In genomic region chr1:201895913-201896807, GRCh38 we compare ENCODE assay signal across 8 cellular contexts. TPM values are rescaled to one million over a fixed set of nuclear protein-coding genes. Genes with fewer than 3 reads are reported as not detected.
DNase-seq lines count a peak whose midpoint lies in the region; ATAC-seq and TF ChIP-seq lines count a peak whose summit lies in the region.

No MANE protein-coding gene starts in this region.

- peak in 3 of 4 experiments; percentile 96 to 99 (median 99) for TF ChIP-seq CTCF in gastroesophageal sphincter (IDR thresholded peaks at IDR 0.05)
- TF ChIP-seq CTCF in osteoblast (IDR thresholded peaks at IDR 0.05; ENCODE audit: extremely low read depth, low read depth, low read length): peak; percentile 94
- peak; percentile 89 to 93 for TF ChIP-seq CTCF in suprapubic skin (IDR thresholded peaks at IDR 0.05)

- no peak for TF ChIP-seq EP300 in gastroesophageal sphincter (IDR thresholded peaks at IDR 0.05)
- TF ChIP-seq EP300 in suprapubic skin (IDR thresholded peaks at IDR 0.05): no peak

- no peaks in the 10 kb centered on the region for H4K20me1 ChIP-seq in osteoblast (ENCODE audit: insufficient read depth, low read length)

- H2AFZ ChIP-seq in osteoblast (ENCODE audit: low read length): no peak overlapping the region

- DNase-seq in DMS53 (lab: John Stamatoyannopoulos, UW) (peak; percentile 96), GOT3 (lab: John Stamatoyannopoulos, UW) (peak; percentile 43), NAMALWA (ENCODE audit: low spot score) (peak; percentile 88), SK-N-DZ (ENCODE audit: low spot score) (peak; percentile 81), osteoblast (ENCODE audit: insufficient read length, low spot score, missing footprints) (peak; percentile 97), suprapubic skin (ENCODE audit: low spot score in 2 of 2) (peak; percentile 88)
- DNase-seq in activated gamma-delta T cell treated with anti-CD3 and anti-CD28 coated beads, Interleukin-2, amount 50 U/mL, for 16 hours (ENCODE audit: low read depth): peak; percentile 65

- H3K79me2 ChIP-seq in osteoblast (ENCODE audit: insufficient read depth, low read length): no peaks in the 10 kb centered on the region

- peak; percentile 73 for ATAC-seq in gastroesophageal sphincter

- H3K4me2 ChIP-seq in osteoblast (ENCODE audit: insufficient read depth, low read length): peak overlapping the region; percentile 46

- H3K36me3 ChIP-seq in gastroesophageal sphincter: peaks cover 0 to 40% of the 10 kb centered on the region in 2 donors
- peaks cover 18% of the 10 kb centered on the region for H3K36me3 ChIP-seq in osteoblast (ENCODE audit: insufficient read depth, low read length)
- peaks cover under 1% of the 10 kb centered on the region for H3K36me3 ChIP-seq in suprapubic skin

- H3K4me3 ChIP-seq in gastroesophageal sphincter: no peak overlapping the region
- no peak overlapping the region for H3K4me3 ChIP-seq in osteoblast (ENCODE audit: insufficient read depth, low read length)
- no peak overlapping the region for H3K4me3 ChIP-seq in suprapubic skin

- H3K27ac ChIP-seq in gastroesophageal sphincter: peak overlapping the region; percentile 88 to 95 (median 92)
- peak overlapping the region; percentile 2 for H3K27ac ChIP-seq in osteoblast (ENCODE audit: low read depth, low read length)
- no peak overlapping the region for H3K27ac ChIP-seq in suprapubic skin

- WGBS in gastroesophageal sphincter (ENCODE audit: low coverage in 1 of 2), 2 donors: 0% methylated on average over 7 of the region's 10 CpGs; no CpG with 5 or more reads in 1 of the 2 donors
- 15% methylated on average over 10 of the region's 10 CpGs for WGBS in suprapubic skin

- H3K9me3 ChIP-seq in gastroesophageal sphincter: no peaks in the 10 kb centered on the region
- H3K9me3 ChIP-seq in osteoblast (ENCODE audit: low read depth, low read length): no peaks in the 10 kb centered on the region
- H3K9me3 ChIP-seq in suprapubic skin: no peaks in the 10 kb centered on the region

- peaks cover 7 to 99% (median 37%) of the 10 kb centered on the region in 3 donors for H3K4me1 ChIP-seq in gastroesophageal sphincter
- H3K4me1 ChIP-seq in osteoblast (ENCODE audit: insufficient read depth, low read length): peaks cover 25% of the 10 kb centered on the region
- H3K4me1 ChIP-seq in suprapubic skin: peaks cover 6% of the 10 kb centered on the region

- H3K27me3 ChIP-seq in gastroesophageal sphincter (no peaks in the 10 kb centered on the region), osteoblast (ENCODE audit: insufficient read depth, low read length) (no peaks in the 10 kb centered on the region), suprapubic skin (no peaks in the 10 kb centered on the region)

- no peak for TF ChIP-seq POLR2A in gastroesophageal sphincter (IDR thresholded peaks at IDR 0.05)
- TF ChIP-seq POLR2A in suprapubic skin (IDR thresholded peaks at IDR 0.05): no peak

RNA-seq across cellular contexts. Expression of gene SHISA4, which starts 7.5 kb away (rescaled TPM):
- 0.80 and 1.4 TPM in 2 replicates for polyA plus RNA-seq in SK-N-DZ (2014; cell fraction: cytosol; rRNA removed)
- polyA plus RNA-seq in SK-N-DZ (2014; cell fraction: nucleus; rRNA removed): 3.4 and 5.6 TPM in 2 replicates
- 10 to 100 TPM; 18.9 to 35.8 (median 29.3) TPM for total RNA-seq in gastroesophageal sphincter
- 25.3 and 27.1 TPM in 2 replicates for total RNA-seq in osteoblast
- total RNA-seq in suprapubic skin: 10 to 100 TPM in 1 of 4 donors, 1 to 10 TPM in 3; 5.3 to 19.4 (median 6.7) TPM

RNA-seq across cellular contexts. Expression of gene LMOD1, which starts 50.2 kb away (rescaled TPM):
- not detected in 2 replicates for polyA plus RNA-seq in SK-N-DZ (2014; cell fraction: cytosol; rRNA removed)
- not detected in 2 replicates for polyA plus RNA-seq in SK-N-DZ (2014; cell fraction: nucleus; rRNA removed)
- total RNA-seq in gastroesophageal sphincter: 1,000 to 10,000 TPM; 1,267 to 1,570 (median 1,475) TPM
- 17.1 and 21.7 TPM in 2 replicates for total RNA-seq in osteoblast
- total RNA-seq in suprapubic skin: 10 to 100 TPM; 13.0 to 29.9 (median 18.1) TPM

RNA-seq across cellular contexts. Expression of gene TIMM17A, which starts 59.1 kb away (rescaled TPM):
- polyA plus RNA-seq in SK-N-DZ (2014; cell fraction: cytosol; rRNA removed): 69.5 and 78.5 TPM in 2 replicates
- 50.6 TPM in 2 replicates for polyA plus RNA-seq in SK-N-DZ (2014; cell fraction: nucleus; rRNA removed)
- total RNA-seq in gastroesophageal sphincter: 10 to 100 TPM; 37.8 to 40.9 (median 38.5) TPM
- 35.7 and 38.7 TPM in 2 replicates for total RNA-seq in osteoblast
- 10 to 100 TPM; 18.8 to 24.8 (median 21.3) TPM for total RNA-seq in suprapubic skin

Comparison
In these comparisons a context has a peak if more than half of its experiments do, and no peak if none do; other contexts are left out.
1. DNase-seq: peak in every context shown above with its lines; median percentile 97 in osteoblast; 96 in DMS53; 88 in NAMALWA; 88 in suprapubic skin; 81 in SK-N-DZ; 65 in activated gamma-delta T cell treated with anti-CD3 and anti-CD28 coated beads, Interleukin-2, amount 50 U/mL, for 16 hours; 43 in GOT3.
2. RNA of gene LMOD1, which starts 50.2 kb away (total RNA-seq): 1,267 to 1,570 TPM in gastroesophageal sphincter; 13.0 to 29.9 TPM in suprapubic skin and 17.1 to 21.7 TPM in osteoblast; every median in the first group is over 10 times any median in the second.
3. Peak in every context shown above with its lines, with median percentiles within 50 percentile points of each other: CTCF ChIP-seq.